ENCODE assay signal across 9 cellular contexts in genomic region chr13:110116072-110116487, GRCh38.
DNase-seq lines count a peak whose midpoint lies in the region; ATAC-seq and TF ChIP-seq lines count a peak whose summit lies in the region.
"Had no signal": no experiment of that assay in that cellular context is flagged by ENCODE, and none has a peak within 500 bp of the region (broad histone marks: within the 10 kb centered on the region; RNA-seq: fewer than 3 reads in every experiment).

No MANE protein-coding gene starts in this region.

- no peak overlapping the region for H3K4me3 Mint-ChIP-seq in T-cell
- H3K4me3 Mint-ChIP-seq: T-helper 1 cell treated with Interleukin-12 subunit alpha and Interleukin-12 subunit beta and Interleukin-4 antibody, amounts not matched to agents 30 μg/mL and 1 μg/mL, for 36 hours had no signal

- H3K4me3 ChIP-seq in mammary epithelial cell (replicated peaks in 1 of 3; ENCODE audit: insufficient read depth in 1 of 3, low read depth in 2 of 3, low read length in 3 of 3) (no peak overlapping the region), right lobe of liver (no peak overlapping the region), suprapubic skin (no peak overlapping the region)

- in situ Hi-C loops in mammary epithelial cell (cut with MboI; ENCODE audit: low sequenced_read_pairs in 2 of 2) = loop anchor here in 1 of 2 donors (10.0 to 25.0 kb wide), 4 partner anchors 341 to 854 kb away; no protein-coding TSS in a partner anchor

- CTCF ChIA-PET in GM10248 (lab: Yijun Ruan, JAX) = interaction anchor here (1.0 to 1.2 kb wide), 3 partner anchors 9 to 1156 kb away, joined by 3 to 4 read pairs (median 3); no protein-coding TSS in a partner anchor
- CTCF ChIA-PET in T-cell (lab: Charles Lee) = no interaction called here
- CTCF ChIA-PET in mammary epithelial cell (lab: Charles Lee; ENCODE audit: low non-redundant PET) = no interaction called here

- ATAC-seq in HG02798 (IDR thresholded peaks at IDR 0.05; ENCODE audit: poor library complexity, unreplicated experiment) = peak; percentile 66
- peak in 1 of 4 experiments; percentile 35 for ATAC-seq in T-cell (replicated peaks in 1 of 4)
- peak; percentile 96 to 98 (median 98) for ATAC-seq in right lobe of liver

- no peak overlapping the region for H3K4me2 ChIP-seq in mammary epithelial cell (ENCODE audit: insufficient read depth, low read depth, low read length)

- dilution Hi-C loops in mammary epithelial cell (cut with HindIII; ENCODE audit: low sequenced_read_pairs) = no loop called here

- H3K27ac ChIP-seq in mammary epithelial cell (ENCODE audit: insufficient read depth, low read depth, low read length) (no peak overlapping the region), right lobe of liver (no peak overlapping the region), suprapubic skin (no peak overlapping the region)

- TF ChIP-seq POLR2A in right lobe of liver (IDR thresholded peaks at IDR 0.05) (no peak), suprapubic skin (IDR thresholded peaks at IDR 0.05) (no peak)

- H3K9me3 ChIP-seq in mammary epithelial cell (replicated peaks; ENCODE audit: insufficient read depth, low read length) = no peaks in the 10 kb centered on the region
- no peaks in the 10 kb centered on the region for H3K9me3 ChIP-seq in right lobe of liver
- no peaks in the 10 kb centered on the region for H3K9me3 ChIP-seq in suprapubic skin

- H3K36me3 ChIP-seq in mammary epithelial cell (ENCODE audit: insufficient read depth, low read length) (no peaks in the 10 kb centered on the region), right lobe of liver (no peaks in the 10 kb centered on the region), suprapubic skin (no peaks in the 10 kb centered on the region)

- POLR2A ChIA-PET in GM10248 (lab: Yijun Ruan, JAX) = no interaction called here
- POLR2A ChIA-PET in T-cell (lab: Charles Lee) = no interaction called here

- H3K27ac Mint-ChIP-seq in T-cell = no peak overlapping the region
- H3K27ac Mint-ChIP-seq: T-helper 1 cell treated with Interleukin-12 subunit alpha and Interleukin-12 subunit beta and Interleukin-4 antibody, amounts not matched to agents 30 μg/mL and 1 μg/mL, for 36 hours had no signal

- BruUV-seq in mammary epithelial cell (replicated peaks; lab: Mats Ljungman, UMichigan) = no TSS peak

- H3K27me3 ChIP-seq in mammary epithelial cell (ENCODE audit: insufficient read depth, low read length) (no peaks in the 10 kb centered on the region), right lobe of liver (peaks cover 4 to 9% of the 10 kb centered on the region in 2 donors), suprapubic skin (peaks cover 33% of the 10 kb centered on the region)

- no peaks in the 10 kb centered on the region for H3K79me2 ChIP-seq in mammary epithelial cell (ENCODE audit: insufficient read depth, low read length)

- peaks cover 0 to 2% (median 1%) of the 10 kb centered on the region in 3 donors for H3K4me1 Mint-ChIP-seq in T-cell

- no peaks in the 10 kb centered on the region for H4K20me1 ChIP-seq in mammary epithelial cell (ENCODE audit: insufficient read depth, low read length)

- peak; percentile 69 for DNase-seq in GM10248 (ENCODE audit: extremely low spot score)
- DNase-seq in T-cell = peak in 20 of 34 experiments; percentile 11 to 42 (median 22)
- no peak for DNase-seq in mammary epithelial cell
- peak; percentile 71 to 79 (median 75) for DNase-seq in right lobe of liver
- no peak for DNase-seq in suprapubic skin (ENCODE audit: low spot score in 2 of 2)
- DNase-seq in NCI-H1930 (lab: John Stamatoyannopoulos, UW) = no peak
- DNase-seq in LoVo (ENCODE audit: low spot score) = no peak

- H3K36me3 Mint-ChIP-seq in T-cell = no peaks in the 10 kb centered on the region

- TF ChIP-seq CTCF in GM10248 (IDR thresholded peaks at IDR 0.05; ENCODE audit: control extremely low read depth, extremely low read depth, low read depth, missing control alignments) (peak; percentile 59), mammary epithelial cell (conservative IDR thresholded peaks at IDR 0.05 in 1 of 2, IDR thresholded peaks at IDR 0.05 in 1 of 2; ENCODE audit: extremely low read depth in 1 of 2, insufficient read depth in 1 of 2, low read depth in 1 of 2, low read length in 2 of 2) (peak; percentile 26 to 60), right lobe of liver (IDR thresholded peaks at IDR 0.05) (peak; percentile 70 to 87 (median 76)), suprapubic skin (IDR thresholded peaks at IDR 0.05) (peak; percentile 49 to 79)

- TF ChIP-seq EP300 in suprapubic skin (IDR thresholded peaks at IDR 0.05) = no peak

- H3K27me3 Mint-ChIP-seq in T-cell = peaks cover 29 to 35% of the 10 kb centered on the region in 2 donors

- H3K4me1 ChIP-seq in mammary epithelial cell (ENCODE audit: insufficient read depth, low read length) (peaks cover 34% of the 10 kb centered on the region), right lobe of liver (no peaks in the 10 kb centered on the region), suprapubic skin (no peaks in the 10 kb centered on the region)

- no peaks in the 10 kb centered on the region for H3K9me3 Mint-ChIP-seq in T-cell
- H3K9me3 Mint-ChIP-seq: T-helper 1 cell treated with Interleukin-12 subunit alpha and Interleukin-12 subunit beta and Interleukin-4 antibody, amounts not matched to agents 30 μg/mL and 1 μg/mL, for 36 hours had no signal

- H2AFZ ChIP-seq in mammary epithelial cell (ENCODE audit: low read depth, low read length) = no peak overlapping the region

- intact Hi-C loops in mammary epithelial cell (cut with micrococcal nuclease) = no loop called here
- intact Hi-C loops in right lobe of liver (cut with DNase I) = loop anchor here in 1 of 2 donors (10.0 kb wide), 1 partner anchor 1151 kb away; no protein-coding TSS in a partner anchor

- 76% methylated on average over 21 of the region's 23 CpGs for WGBS in mammary epithelial cell (ENCODE audit: low coverage, missing lambda C conversion rate)
- 7% methylated on average over 8 of the region's 23 CpGs for WGBS in right lobe of liver (ENCODE audit: insufficient coverage, low coverage, low lambda C conversion rate, missing lambda C conversion rate)
- WGBS in suprapubic skin = 21% methylated on average over 23 of the region's 23 CpGs

- no peak overlapping the region for H3K9ac ChIP-seq in mammary epithelial cell (ENCODE audit: insufficient read depth, low read length)

Comparison
In these comparisons a context has a peak if more than half of its experiments do, and no peak if none do; other contexts are left out.
1. DNase-seq: peak in GM10248 (single experiment), T-cell (20 of 34) and right lobe of liver (3 of 3); none in mammary epithelial cell (single experiment), suprapubic skin (0 of 2), NCI-H1930 (0 of 2) and LoVo (single experiment).
2. Peak in every context shown above with its lines, with median percentiles within 50 percentile points of each other: CTCF ChIP-seq.